In genomic region chr7:139648941-139649425, GRCh38 we compare ENCODE assay signal across 8 cellular contexts.
A peak's percentile ranks its signal among the peaks of the same experiment; 100 is the strongest.
DNase-seq lines count a peak whose midpoint lies in the region; ATAC-seq lines count a peak whose summit lies in the region.

No MANE protein-coding gene starts in this region.

- no peaks in the 10 kb centered on the region for H3K9me3 ChIP-seq in duodenal mucosa (ENCODE audit: control insufficient read depth in 1 of 2, low read length in 2 of 2)

- ATAC-seq in GM18502 (IDR thresholded peaks at IDR 0.05; ENCODE audit: poor library complexity, unreplicated experiment) (peak; percentile 89), GM21528 (IDR thresholded peaks at IDR 0.05; ENCODE audit: low FRiP score, unreplicated experiment) (peak; percentile 84)

- peak overlapping the region; percentile 22 for H3K27ac ChIP-seq in duodenal mucosa (ENCODE audit: low read depth, low read length)

- no peak overlapping the region for H3K4me3 ChIP-seq in duodenal mucosa (ENCODE audit: low read depth in 1 of 2, low read length in 2 of 2)

- H3K27me3 ChIP-seq in duodenal mucosa (ENCODE audit: control insufficient read depth in 1 of 2, insufficient read depth in 2 of 2, low read length in 2 of 2), result no peaks in the 10 kb centered on the region

- H3K36me3 ChIP-seq in duodenal mucosa (ENCODE audit: control insufficient read depth in 1 of 2, insufficient read depth in 2 of 2, low read length in 2 of 2), result peaks cover 0 to 22% of the 10 kb centered on the region in 2 donors

- DNase-seq in MV-4-11 (lab: John Stamatoyannopoulos, UW), result peak; percentile 93
- DNase-seq in stimulated activated CD8-positive, alpha-beta memory T cell treated with anti-CD3 and anti-CD28 coated beads, Interleukin-4, amount 100 ng/mL, for 48 hours, result peak; percentile 59
- DNase-seq in T-helper 9 cell, result no peak
- DNase-seq in iPS-NIHi11 (ENCODE audit: low spot score), result no peak
- no peak for DNase-seq in nucleus accumbens (lab: John Stamatoyannopoulos, UW)

- H3K4me1 ChIP-seq in duodenal mucosa (ENCODE audit: control insufficient read depth in 1 of 2, insufficient read depth in 2 of 2, low read length in 2 of 2), result peaks cover 37 to 40% of the 10 kb centered on the region in 2 donors

- H3K9ac ChIP-seq in duodenal mucosa (ENCODE audit: low read depth in 1 of 2, low read length in 2 of 2), result peak overlapping the region in 1 of 2 donors; percentile 5

Comparison
In these comparisons a context has a peak if more than half of its experiments do, and no peak if none do; other contexts are left out.
1. DNase-seq: peak in MV-4-11 (single experiment) and stimulated activated CD8-positive, alpha-beta memory T cell treated with anti-CD3 and anti-CD28 coated beads, Interleukin-4, amount 100 ng/mL, for 48 hours (single experiment); none in T-helper 9 cell (single experiment), iPS-NIHi11 (single experiment) and nucleus accumbens (0 of 56).